Comparison of ENCODE assay signal across 32 cellular contexts in the genomic region with DNA sequence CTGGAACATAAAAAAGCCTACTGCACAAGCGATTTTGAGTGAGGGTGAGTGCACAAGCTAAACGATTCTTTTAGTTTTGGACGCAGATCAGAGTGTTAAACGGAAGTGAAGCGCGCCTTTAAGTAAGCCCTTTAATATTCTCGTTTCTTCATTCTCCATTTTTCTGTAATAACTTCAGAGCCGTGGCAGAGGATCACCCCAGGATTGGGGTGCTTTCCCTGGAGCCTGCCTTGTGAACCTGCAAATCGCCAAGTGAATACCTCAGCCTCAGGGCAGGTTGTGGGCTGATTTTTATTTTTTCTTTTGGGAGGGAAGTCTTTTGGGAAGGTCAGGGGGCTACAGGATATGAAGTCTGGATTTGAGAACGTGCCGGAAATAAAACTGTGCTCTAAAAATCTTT. TPM values are rescaled to one million over a fixed set of nuclear protein-coding genes. Genes with fewer than 3 reads are reported as not detected.
"Had no signal": no experiment of that assay in that cellular context is flagged by ENCODE, and none has a peak within 500 bp of the region (broad histone marks: within the 10 kb centered on the region; RNA-seq: fewer than 3 reads in every experiment).

No MANE protein-coding gene starts in this region.

- FAIRE-seq: astrocyte had no signal

- DNase-seq: activated CD4-positive, alpha-beta T cell treated with anti-CD3 and anti-CD28 coated beads for 48 hours; activated CD4-positive, alpha-beta T cell treated with anti-CD3 and anti-CD28 coated beads, Interleukin-2, amount 50 U/mL, for 48 hours; activated CD8-positive, alpha-beta memory T cell treated with anti-CD3 and anti-CD28 coated beads for 24 hours; activated CD8-positive, alpha-beta memory T cell treated with anti-CD3 and anti-CD28 coated beads, Interleukin-2, amount 50 U/mL, for 4 hours; activated gamma-delta T cell treated with Interleukin-2 at 50 U/mL for 16 hours; activated naive CD4-positive, alpha-beta T cell treated with anti-CD3 and anti-CD28 coated beads, Interleukin-2, amount 50 U/mL, for 16 hours; activated T-cell treated with anti-CD3 and anti-CD28 coated beads, Interleukin-2, amount 50 U/mL, for 1 hour; amniotic stem cell; brain microvascular endothelial cell; cortex of kidney; islet precursor cell; naive thymus-derived CD4-positive, alpha-beta T cell; nucleus accumbens; right cardiac atrium; spleen; stimulated activated CD4-positive, alpha-beta T cell treated with anti-CD3 and anti-CD28 coated beads, Interleukin-2, amount 100 ng/mL, for 48 hours; substantia nigra; thyroid gland; upper lobe of left lung had no signal

- H3K36me3 ChIP-seq: brain microvascular endothelial cell, gastroesophageal sphincter, spleen, thyroid gland, upper lobe of left lung, vagina had no signal

- H3K9me3 ChIP-seq: gastroesophageal sphincter, spleen, thyroid gland, vagina had no signal

- H2AFZ ChIP-seq: hepatocyte, parathyroid adenoma had no signal

- H3K4me1 ChIP-seq: parathyroid adenoma had no signal

- H3K9ac ChIP-seq: parathyroid adenoma had no signal

- H3K27ac ChIP-seq: brain microvascular endothelial cell, gastroesophageal sphincter, hepatocyte, parathyroid adenoma, thyroid gland, upper lobe of left lung, vagina, VCaP had no signal

- H3K4me2 ChIP-seq: hepatocyte had no signal

- H3K79me2 ChIP-seq: hepatocyte, parathyroid adenoma had no signal

- ATAC-seq: activated CD4-positive, CD25-positive, alpha-beta regulatory T cell treated with anti-CD3 and anti-CD28 coated beads, Interleukin-2, amount 50 U/mL, for 24 hours; gastroesophageal sphincter; naive thymus-derived CD4-positive, alpha-beta T cell; right cardiac atrium had no signal

- H3K4me3 ChIP-seq: gastroesophageal sphincter, hepatocyte, thyroid gland, upper lobe of left lung, vagina had no signal

RNA-seq across cellular contexts. Expression of a gene that starts 5.0 kb away (rescaled TPM):
- total RNA-seq: astrocyte, cardiac septum, endothelial cell of umbilical vein, fibroblast of lung, fibroblast of villous mesenchyme, hepatocyte, mesothelial cell of epicardium, pulmonary artery endothelial cell had no signal
- polyA plus RNA-seq: endothelial cell of umbilical vein, fibroblast of lung, hepatocyte, right cardiac atrium had no signal
